Comparison of ENCODE assay signal across 22 cellular contexts in genomic region chr1:178490136-178490535, GRCh38. TPM values are rescaled to one million over a fixed set of nuclear protein-coding genes. Genes with fewer than 3 reads are reported as not detected.
DNase-seq lines count a peak whose midpoint lies in the region; ATAC-seq, FAIRE-seq and TF ChIP-seq lines count a peak whose summit lies in the region.
"Had no signal": no experiment of that assay in that cellular context is flagged by ENCODE, and none has a peak within 500 bp of the region (broad histone marks: within the 10 kb centered on the region; RNA-seq: fewer than 3 reads in every experiment).

No MANE protein-coding gene starts in this region.

- H3K4me1 Mint-ChIP-seq in natural killer cell treated with Interleukin-12 subunit alpha and Interleukin-12 subunit beta and Interleukin-15 and Interleukin-18, amount 100 ng/mL, for 72 hours (ENCODE audit: low read depth in 2 of 2): peaks cover 0 to 4% of the 10 kb centered on the region in 2 donors
- H3K4me1 Mint-ChIP-seq: CD4-positive, CD25-positive, alpha-beta regulatory T cell had no signal

- no peaks in the 10 kb centered on the region for H3K36me3 Mint-ChIP-seq in natural killer cell treated with Interleukin-12 subunit alpha and Interleukin-12 subunit beta and Interleukin-15 and Interleukin-18, amount 100 ng/mL, for 72 hours
- H3K36me3 Mint-ChIP-seq: CD4-positive, CD25-positive, alpha-beta regulatory T cell; CD8-positive, alpha-beta T cell had no signal

- H3K4me3 Mint-ChIP-seq in natural killer cell treated with Interleukin-12 subunit alpha and Interleukin-12 subunit beta and Interleukin-15 and Interleukin-18, amount 100 ng/mL, for 72 hours: no peak overlapping the region
- H3K4me3 Mint-ChIP-seq: B cell; CD4-positive, CD25-positive, alpha-beta regulatory T cell; CD8-positive, alpha-beta T cell; GM23338; HFFc6 had no signal

- peak; percentile 56 for DNase-seq in activated effector memory CD4-positive, alpha-beta T cell treated with anti-CD3 and anti-CD28 coated beads, Interleukin-2, amount 50 U/mL, for 16 hours
- DNase-seq in activated effector memory CD4-positive, alpha-beta T cell treated with Interleukin-2 at 50 U/mL for 16 hours: no peak
- DNase-seq in GM10248 (ENCODE audit: extremely low spot score) (peak; percentile 5), bronchial epithelial cell (ENCODE audit: low read depth) (no peak), NOMO-1 (lab: John Stamatoyannopoulos, UW; ENCODE audit: unreplicated experiment in 2 of 2) (no peak)
- peak; percentile 31 for DNase-seq in natural killer cell treated with Interleukin-12 subunit alpha and Interleukin-12 subunit beta and Interleukin-15 and Interleukin-18, amount 100 ng/mL, for 72 hours (ENCODE audit: low spot score)
- no peak for DNase-seq in activated CD4-positive, alpha-beta T cell treated with anti-CD3 and anti-CD28 coated beads for 4 hours
- DNase-seq: Caco-2; CD4-positive, CD25-positive, alpha-beta regulatory T cell; DMS153; DND-41; HFFc6 had no signal

- ATAC-seq in natural killer cell treated with Interleukin-12 subunit alpha and Interleukin-12 subunit beta and Interleukin-15 and Interleukin-18, amount 100 ng/mL, for 72 hours: no peak
- ATAC-seq: CD8-positive, alpha-beta T cell; GM12878; GM23338 had no signal

- no peak overlapping the region for H3K27ac Mint-ChIP-seq in natural killer cell treated with Interleukin-12 subunit alpha and Interleukin-12 subunit beta and Interleukin-15 and Interleukin-18, amount 100 ng/mL, for 72 hours
- H3K27ac Mint-ChIP-seq: B cell; CD4-positive, CD25-positive, alpha-beta regulatory T cell; CD8-positive, alpha-beta T cell; GM23338; HFFc6 had no signal

- no peaks in the 10 kb centered on the region for H3K27me3 ChIP-seq in bronchial epithelial cell (ENCODE audit: control insufficient read depth, insufficient read depth, low read length)
- H3K27me3 ChIP-seq: BLaER1 had no signal

- no peaks in the 10 kb centered on the region for H3K36me3 ChIP-seq in bronchial epithelial cell (ENCODE audit: control insufficient read depth, insufficient read depth, low read length)
- H3K36me3 ChIP-seq: BLaER1, HAP-1 had no signal

- no peak overlapping the region for H3K4me3 ChIP-seq in bronchial epithelial cell (ENCODE audit: low read depth, low read length)
- H3K4me3 ChIP-seq: BLaER1, GM12878, GM23338, HAP-1 had no signal

- H3K27me3 Mint-ChIP-seq in natural killer cell treated with Interleukin-12 subunit alpha and Interleukin-12 subunit beta and Interleukin-15 and Interleukin-18, amount 100 ng/mL, for 72 hours: peaks cover 8 to 13% of the 10 kb centered on the region in 2 donors

- FAIRE-seq in bronchial epithelial cell (lab: Jason Lieb, UNC): peak; percentile 36
- FAIRE-seq: A204.1, G401.6, GM12878, GM18507 had no signal

- CTCF ChIA-PET in GM10248 (lab: Yijun Ruan, JAX): interaction anchor here (1.2 kb wide), 1 partner anchor 11 kb away, joined by 4 read pairs; no protein-coding TSS in a partner anchor

- TF ChIP-seq CTCF in GM10248 (IDR thresholded peaks at IDR 0.05; ENCODE audit: control extremely low read depth, extremely low read depth, low read depth, missing control alignments) (no peak), bronchial epithelial cell (IDR thresholded peaks at IDR 0.05; ENCODE audit: insufficient read depth, low read length, severe bottlenecking) (no peak)

- POLR2A ChIA-PET in GM10248 (lab: Yijun Ruan, JAX): no interaction called here

- no peaks in the 10 kb centered on the region for H3K9me3 Mint-ChIP-seq in natural killer cell treated with Interleukin-12 subunit alpha and Interleukin-12 subunit beta and Interleukin-15 and Interleukin-18, amount 100 ng/mL, for 72 hours
- H3K9me3 Mint-ChIP-seq: CD8-positive, alpha-beta T cell; GM23338; HFFc6 had no signal

RNA-seq across cellular contexts. Expression of gene CLEC20A, which starts 6.6 kb away (rescaled TPM):
- not detected in 2 replicates for total RNA-seq in bronchial epithelial cell
- not detected for total RNA-seq in natural killer cell treated with Interleukin-12 subunit alpha and Interleukin-12 subunit beta and Interleukin-15 and Interleukin-18, amount 100 ng/mL, for 72 hours
- total RNA-seq: Caco-2; CD4-positive, CD25-positive, alpha-beta regulatory T cell; CD8-positive, alpha-beta T cell; GM12878; GM23338; H4; HFFc6 had no signal

RNA-seq across cellular contexts. Expression of gene TEX35, which starts 22.8 kb away (rescaled TPM):
- not detected in 2 replicates for total RNA-seq in bronchial epithelial cell
- not detected for total RNA-seq in natural killer cell treated with Interleukin-12 subunit alpha and Interleukin-12 subunit beta and Interleukin-15 and Interleukin-18, amount 100 ng/mL, for 72 hours
- total RNA-seq: B cell; Caco-2; CD4-positive, CD25-positive, alpha-beta regulatory T cell; CD8-positive, alpha-beta T cell; GM12878; GM23338; H4 had no signal

Comparison
In these comparisons a context has a peak if more than half of its experiments do, and no peak if none do; other contexts are left out.
1. DNase-seq: peak in activated effector memory CD4-positive, alpha-beta T cell treated with anti-CD3 and anti-CD28 coated beads, Interleukin-2, amount 50 U/mL, for 16 hours (single experiment), GM10248 (single experiment) and natural killer cell treated with Interleukin-12 subunit alpha and Interleukin-12 subunit beta and Interleukin-15 and Interleukin-18, amount 100 ng/mL, for 72 hours (single experiment); none in activated effector memory CD4-positive, alpha-beta T cell treated with Interleukin-2 at 50 U/mL for 16 hours (single experiment), bronchial epithelial cell (single experiment), NOMO-1 (0 of 2) and activated CD4-positive, alpha-beta T cell treated with anti-CD3 and anti-CD28 coated beads for 4 hours (0 of 2).